Comparison of ENCODE assay signal across 1 cellular context in genomic region chr9:34869390-34869789, GRCh38.
TF ChIP-seq lines count a peak whose summit lies in the region.

No MANE protein-coding gene starts in this region.

TF ChIP-seq in IMR-90, 13 proteins besides CTCF, POLR2A, EP300 and RAD21:
- TF ChIP-seq MXI1 (IDR thresholded peaks at IDR 0.05; ENCODE audit: borderline replicate concordance, low read depth, low read length) (no peak), SMC3 (IDR thresholded peaks at IDR 0.05; ENCODE audit: low read depth, low read length) (no peak)
TF ChIP-seq in IMR-90: peak in this region for 0.
